8 cellular contexts compared by ENCODE assay signal in the genomic region with DNA sequence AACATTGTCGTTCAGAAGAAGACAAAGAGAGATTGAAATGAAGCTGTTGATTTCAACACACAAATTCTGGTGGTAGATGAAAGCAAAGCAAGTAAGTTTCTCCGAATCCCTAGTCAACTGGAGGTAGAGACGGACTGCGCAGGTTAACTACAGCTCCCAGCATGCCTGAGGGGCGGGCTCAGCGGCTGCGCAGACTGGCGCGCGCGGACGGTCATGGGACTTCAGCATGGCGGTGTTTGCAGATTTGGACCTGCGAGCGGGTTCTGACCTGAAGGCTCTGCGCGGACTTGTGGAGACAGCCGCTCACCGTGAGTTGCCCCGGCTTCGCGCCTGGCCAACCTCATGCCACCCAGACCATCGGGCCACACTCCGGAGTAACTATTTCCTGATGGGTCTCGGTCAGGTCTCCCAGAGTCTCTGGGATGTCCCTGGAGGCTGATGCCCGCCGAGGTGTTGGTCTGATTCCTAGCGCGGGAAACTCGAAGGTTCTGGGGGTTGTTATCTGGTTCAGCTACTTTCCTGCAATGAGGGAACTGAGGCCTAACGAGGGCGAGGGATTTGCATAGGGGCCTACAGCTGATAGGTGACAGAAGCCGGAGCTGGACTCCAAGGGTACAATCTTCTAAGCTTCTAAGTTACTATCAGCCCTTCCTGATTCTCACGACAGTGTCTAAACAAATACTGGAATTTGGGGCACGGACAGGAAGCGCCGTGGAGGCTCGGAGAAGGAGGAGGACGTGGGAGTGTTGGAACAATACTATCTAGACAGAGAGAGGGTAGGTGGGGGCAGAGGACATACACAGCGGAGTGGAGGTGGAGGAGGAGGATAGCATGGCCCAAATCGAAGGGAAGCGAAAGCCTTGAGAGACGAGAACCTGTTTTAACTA.
A peak's percentile ranks its signal among the peaks of the same experiment; 100 is the strongest.
DNase-seq lines count a peak whose midpoint lies in the region; ATAC-seq and FAIRE-seq lines count a peak whose summit lies in the region.

Gene RPP30 (plus strand): TSS at position 214 of the 887 bp plus-strand sequence. CDS start 13 bp downstream, at position 227.

- H3K4me3 Mint-ChIP-seq in central memory CD8-positive, alpha-beta T cell: peak within 1 kb of the TSS; percentile 87

- in situ Hi-C loops in ACHN (cut with HindIII; ENCODE audit: low pct_ligation_motif_present, low pct_unique_long_range_greater_than_20kb, low sequenced_read_pairs): no loop called here

- H3K9me3 Mint-ChIP-seq in central memory CD8-positive, alpha-beta T cell: no peaks in the 10 kb centered on the region

- peaks cover 23% of the 10 kb centered on the region for H3K4me1 Mint-ChIP-seq in central memory CD8-positive, alpha-beta T cell

- peak within 1 kb of the TSS; percentile 86 for H3K27ac Mint-ChIP-seq in central memory CD8-positive, alpha-beta T cell (ENCODE audit: low read depth)

- peak; percentile 81 for FAIRE-seq in islet of Langerhans (lab: Jason Lieb, UNC)

- ATAC-seq in GM18868 (IDR thresholded peaks at IDR 0.05; ENCODE audit: unreplicated experiment) (peak; percentile 98), HG03103 (IDR thresholded peaks at IDR 0.05; ENCODE audit: low read depth, unreplicated experiment) (peak; percentile 95)
- ATAC-seq in activated CD4-positive, CD25-positive, alpha-beta regulatory T cell treated with anti-CD3 and anti-CD28 coated beads, Interleukin-2, amount 50 U/mL, for 24 hours: peak; percentile 93 to 95
- ATAC-seq in central memory CD8-positive, alpha-beta T cell (replicated peaks; ENCODE audit: extremely low read depth, poor library complexity, severe bottlenecking): peak; percentile 98

- H3K36me3 Mint-ChIP-seq in central memory CD8-positive, alpha-beta T cell (ENCODE audit: insufficient read depth): peaks cover 6% of the 10 kb centered on the region

- peaks cover 36% of the 10 kb centered on the region for H3K27me3 Mint-ChIP-seq in central memory CD8-positive, alpha-beta T cell

- DNase-seq in ACHN (peak; percentile 86), NCI-H226 (peak; percentile 80)
- peak; percentile 61 for DNase-seq in central memory CD8-positive, alpha-beta T cell (ENCODE audit: low spot score in 2 of 2)
- peak; percentile 58 to 73 for DNase-seq in stimulated activated CD4-positive, alpha-beta T cell treated with anti-CD3 and anti-CD28 coated beads, Interleukin-15, amount 100 ng/mL, for 1 hour (ENCODE audit: low read depth in 1 of 2, low spot score in 1 of 2)

Comparison
In these comparisons a context has a peak if more than half of its experiments do, and no peak if none do; other contexts are left out.
1. Peak in every context shown above with its lines: DNase-seq and ATAC-seq.